ENCODE assay signal across 23 cellular contexts in genomic region chr16:88512728-88513674, GRCh38.
"Had no signal": no experiment of that assay in that cellular context is flagged by ENCODE, and none has a peak within 500 bp of the region (broad histone marks: within the 10 kb centered on the region; RNA-seq: fewer than 3 reads in every experiment).

No MANE protein-coding gene starts in this region.

- H3K27me3 Mint-ChIP-seq: activated naive CD4-positive, alpha-beta T cell treated with anti-CD3 and anti-CD28 coated beads, Interleukin-2, amount 10 ng/mL, durations not matched to agents 7 days and 5 days; activated naive CD8-positive, alpha-beta T cell treated with anti-CD3 and anti-CD28 coated beads, Interleukin-2, amount 50 U/mL, for 24 hours; stimulated activated naive CD8-positive, alpha-beta T cell treated with anti-CD3 and anti-CD28 coated beads, Interleukin-15, Interleukin-2, amounts not matched to agents 100 ng/mL and 50 ng/mL, for 24 hours had no signal

- H3K9me3 ChIP-seq: ascending aorta, breast epithelium, esophagus squamous epithelium had no signal

- ATAC-seq: activated naive CD8-positive, alpha-beta T cell treated with anti-CD3 and anti-CD28 coated beads, Interleukin-2, amount 50 U/mL, for 24 hours had no signal

- H3K27me3 ChIP-seq: ascending aorta, breast epithelium had no signal

- H3K36me3 ChIP-seq: ascending aorta, breast epithelium, esophagus squamous epithelium, WERI-Rb-1 had no signal

- H3K4me3 ChIP-seq: ascending aorta, breast epithelium, esophagus squamous epithelium had no signal

- H3K9me3 Mint-ChIP-seq: nephron; stimulated activated naive CD8-positive, alpha-beta T cell treated with anti-CD3 and anti-CD28 coated beads, Interleukin-15, Interleukin-2, amounts not matched to agents 100 ng/mL and 50 ng/mL, for 24 hours had no signal

- DNase-seq: activated CD4-positive, alpha-beta T cell treated with anti-CD3 and anti-CD28 coated beads for 1 hour; activated CD8-positive, alpha-beta memory T cell treated with anti-CD3 and anti-CD28 coated beads for 24 hours; activated CD8-positive, alpha-beta memory T cell treated with anti-CD3 and anti-CD28 coated beads, Interleukin-2, amount 50 U/mL, for 48 hours; activated effector memory CD4-positive, alpha-beta T cell treated with Interleukin-2 at 50 U/mL for 16 hours; activated naive CD4-positive, alpha-beta T cell treated with anti-CD3 and anti-CD28 coated beads, Interleukin-2, amount 10 ng/mL, durations not matched to agents 7 days and 5 days; activated naive CD8-positive, alpha-beta T cell treated with anti-CD3 and anti-CD28 coated beads, Interleukin-2, amount 50 U/mL, for 24 hours; activated T-cell treated with anti-CD3 and anti-CD28 coated beads, Interleukin-2, amount 50 U/mL, for 48 hours; effector CD8-positive, alpha-beta T cell; esophagus squamous epithelium; mesenchymal stem cell; nucleus accumbens; stimulated activated CD4-positive, alpha-beta T cell treated with anti-CD3 and anti-CD28 coated beads, Interleukin-12 subunit alpha, Interleukin-12 subunit beta, amount 100 ng/mL, for 4 hours; stimulated activated CD4-positive, alpha-beta T cell treated with anti-CD3 and anti-CD28 coated beads, Interleukin-1b, Interleukin-23, amount 100 ng/mL, for 48 hours; stimulated activated CD8-positive, alpha-beta memory T cell treated with anti-CD3 and anti-CD28 coated beads, Interleukin-4, amount 100 ng/mL, for 48 hours; T-helper 1 cell; T1000; trophoblast cell; WERI-Rb-1 had no signal

- H3K4me3 Mint-ChIP-seq: activated naive CD4-positive, alpha-beta T cell treated with anti-CD3 and anti-CD28 coated beads, Interleukin-2, amount 10 ng/mL, durations not matched to agents 7 days and 5 days; activated naive CD8-positive, alpha-beta T cell treated with anti-CD3 and anti-CD28 coated beads, Interleukin-2, amount 50 U/mL, for 24 hours; nephron; stimulated activated naive CD8-positive, alpha-beta T cell treated with anti-CD3 and anti-CD28 coated beads, Interleukin-15, Interleukin-2, amounts not matched to agents 100 ng/mL and 50 ng/mL, for 24 hours had no signal

- H3K27ac ChIP-seq: ascending aorta, breast epithelium, esophagus squamous epithelium, WERI-Rb-1 had no signal

- H3K4me1 Mint-ChIP-seq: activated naive CD4-positive, alpha-beta T cell treated with anti-CD3 and anti-CD28 coated beads, Interleukin-2, amount 10 ng/mL, durations not matched to agents 7 days and 5 days; activated naive CD8-positive, alpha-beta T cell treated with anti-CD3 and anti-CD28 coated beads, Interleukin-2, amount 50 U/mL, for 24 hours had no signal

- H3K27ac Mint-ChIP-seq: activated naive CD4-positive, alpha-beta T cell treated with anti-CD3 and anti-CD28 coated beads, Interleukin-2, amount 10 ng/mL, durations not matched to agents 7 days and 5 days; activated naive CD8-positive, alpha-beta T cell treated with anti-CD3 and anti-CD28 coated beads, Interleukin-2, amount 50 U/mL, for 24 hours; nephron; stimulated activated naive CD8-positive, alpha-beta T cell treated with anti-CD3 and anti-CD28 coated beads, Interleukin-15, Interleukin-2, amounts not matched to agents 100 ng/mL and 50 ng/mL, for 24 hours had no signal

- FAIRE-seq: endothelial cell of umbilical vein had no signal

- H3K4me1 ChIP-seq: ascending aorta, breast epithelium had no signal
